ENCODE assay signal across 27 cellular contexts in the genomic region with DNA sequence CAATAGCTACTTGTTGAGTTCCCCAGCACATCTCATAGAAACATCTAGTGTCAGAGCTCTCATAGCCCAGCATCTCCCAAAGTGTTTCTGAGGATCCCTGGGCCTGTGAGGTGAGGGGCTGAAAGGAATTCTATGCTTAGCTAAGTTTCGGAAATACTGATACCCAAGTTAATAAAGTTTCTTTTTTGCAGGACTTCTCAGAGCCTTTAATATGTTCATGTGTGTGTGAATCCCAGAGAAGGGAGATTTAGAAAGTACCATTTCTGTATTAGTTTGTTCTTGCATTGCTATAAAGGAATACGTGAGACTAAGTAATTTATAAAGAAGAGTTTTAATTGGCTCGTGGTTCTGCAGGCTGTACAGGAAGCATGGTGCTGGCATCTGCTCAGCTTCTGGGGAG.
"Had no signal": no experiment of that assay in that cellular context is flagged by ENCODE, and none has a peak within 500 bp of the region (broad histone marks: within the 10 kb centered on the region; RNA-seq: fewer than 3 reads in every experiment).

No MANE protein-coding gene starts in this region.

- DNase-seq: stimulated activated CD4-positive, alpha-beta T cell treated with anti-CD3 and anti-CD28 coated beads, Interleukin-2, amount 100 ng/mL, for 48 hours; stimulated activated CD4-positive, alpha-beta T cell treated with anti-CD3 and anti-CD28 coated beads, Interleukin-4, amount 100 ng/mL, for 1 hour; stimulated activated CD4-positive, alpha-beta T cell treated with anti-CD3 and anti-CD28 coated beads, Interleukin-4, amount 100 ng/mL, for 24 hours; stimulated activated CD4-positive, alpha-beta T cell treated with anti-CD3 and anti-CD28 coated beads, Interleukin-4, amount 100 ng/mL, for 4 hours; stimulated activated CD8-positive, alpha-beta memory T cell treated with anti-CD3 and anti-CD28 coated beads, Interleukin-4, amount 100 ng/mL, for 48 hours; stimulated activated naive B cell treated with anti-CD40 and anti-IgM and Interleukin-4, amounts not matched to agents 10 μg/mL and 1 μg/mL and 100 μg/mL, for 72 hours; stimulated activated naive CD4-positive, alpha-beta T cell; stimulated activated naive CD4-positive, alpha-beta T cell treated with Interleukin-2 at 50 U/mL for 16 hours; stimulated activated naive CD8-positive, alpha-beta T cell treated with anti-CD3 and anti-CD28 coated beads, Interleukin-15, amount 100 ng/mL, for 72 hours; stimulated activated naive CD8-positive, alpha-beta T cell treated with anti-CD3 and anti-CD28 coated beads, Interleukin-15, Interleukin-2, amounts not matched to agents 100 U/mL and 50 U/mL, for 24 hours; stomach; substantia nigra; testis; thyroid gland; tibial artery; transverse colon; trophoblast cell; upper lobe of left lung; upper lobe of right lung; uterus had no signal

- H3K27me3 ChIP-seq: stomach, suprapubic skin, testis, thyroid gland, tibial artery, tibial nerve, transverse colon, upper lobe of left lung, upper lobe of right lung, uterus, vagina had no signal

- H3K4me1 ChIP-seq: testis, thyroid gland, upper lobe of right lung, uterus had no signal

- ATAC-seq: stimulated activated effector memory CD8-positive, alpha-beta T cell treated with anti-CD3 and anti-CD28 coated beads, Interleukin-12 subunit alpha, Interleukin-12 subunit beta, amount 100 ng/mL, for 72 hours; stimulated activated memory B cell treated with anti-CD40 and anti-IgM and Interleukin-4, amounts not matched to agents 10 μg/mL and 1 μg/mL and 100 μg/mL, for 72 hours; stimulated activated naive B cell treated with anti-CD40 and anti-IgM and Interleukin-4, amounts not matched to agents 10 μg/mL and 1 μg/mL and 100 μg/mL, for 72 hours; stimulated activated naive CD8-positive, alpha-beta T cell treated with anti-CD3 and anti-CD28 coated beads, Interleukin-15, amount 100 ng/mL, for 72 hours; stimulated activated naive CD8-positive, alpha-beta T cell treated with anti-CD3 and anti-CD28 coated beads, Interleukin-15, Interleukin-2, amounts not matched to agents 100 U/mL and 50 U/mL, for 24 hours had no signal

- H3K9me3 ChIP-seq: stomach, suprapubic skin, testis, thoracic aorta, thyroid gland, tibial artery, tibial nerve, transverse colon, upper lobe of left lung, upper lobe of right lung, uterus, vagina had no signal

- H3K4me3 ChIP-seq: stomach, suprapubic skin, testis, thoracic aorta, thyroid gland, tibial artery, tibial nerve, transverse colon, upper lobe of left lung, upper lobe of right lung, uterus, vagina had no signal

- FAIRE-seq: urothelium cell line had no signal

- H3K36me3 ChIP-seq: stomach, suprapubic skin, thoracic aorta, thyroid gland, tibial artery, tibial nerve, transverse colon, upper lobe of left lung, upper lobe of right lung, uterus, vagina had no signal

- H3K27ac ChIP-seq: stomach, suprapubic skin, testis, thoracic aorta, thyroid gland, tibial artery, tibial nerve, transverse colon, upper lobe of left lung, upper lobe of right lung, uterus, vagina had no signal
